ENCODE assay signal across 1 cellular context in genomic region chrX:31266172-31267076, GRCh38.
TF ChIP-seq lines count a peak whose summit lies in the region.

No MANE protein-coding gene starts in this region.

TF ChIP-seq in HepG2, 621 proteins besides CTCF, POLR2A, EP300 and RAD21 (continued from another document and continues in another):
- TF ChIP-seq, protein P1, sequence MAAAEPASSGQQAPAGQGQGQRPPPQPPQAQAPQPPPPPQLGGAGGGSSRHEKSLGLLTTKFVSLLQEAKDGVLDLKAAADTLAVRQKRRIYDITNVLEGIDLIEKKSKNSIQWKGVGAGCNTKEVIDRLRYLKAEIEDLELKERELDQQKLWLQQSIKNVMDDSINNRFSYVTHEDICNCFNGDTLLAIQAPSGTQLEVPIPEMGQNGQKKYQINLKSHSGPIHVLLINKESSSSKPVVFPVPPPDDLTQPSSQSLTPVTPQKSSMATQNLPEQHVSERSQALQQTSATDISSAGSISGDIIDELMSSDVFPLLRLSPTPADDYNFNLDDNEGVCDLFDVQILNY (CRISPR knock-in tag; conservative IDR thresholded peaks at IDR 0.05): no peak
- TF ChIP-seq GPN1 (CRISPR knock-in tag; IDR thresholded peaks at IDR 0.05; ENCODE audit: borderline replicate concordance): no peak
- TF ChIP-seq TFAP4 (IDR thresholded peaks at IDR 0.05; ENCODE audit: borderline replicate concordance, low read depth): peak; percentile 41; the same call in 1 of the 2 replicates
- no peak for TF ChIP-seq MLX (CRISPR knock-in tag; IDR thresholded peaks at IDR 0.05)
- TF ChIP-seq, protein P2, sequence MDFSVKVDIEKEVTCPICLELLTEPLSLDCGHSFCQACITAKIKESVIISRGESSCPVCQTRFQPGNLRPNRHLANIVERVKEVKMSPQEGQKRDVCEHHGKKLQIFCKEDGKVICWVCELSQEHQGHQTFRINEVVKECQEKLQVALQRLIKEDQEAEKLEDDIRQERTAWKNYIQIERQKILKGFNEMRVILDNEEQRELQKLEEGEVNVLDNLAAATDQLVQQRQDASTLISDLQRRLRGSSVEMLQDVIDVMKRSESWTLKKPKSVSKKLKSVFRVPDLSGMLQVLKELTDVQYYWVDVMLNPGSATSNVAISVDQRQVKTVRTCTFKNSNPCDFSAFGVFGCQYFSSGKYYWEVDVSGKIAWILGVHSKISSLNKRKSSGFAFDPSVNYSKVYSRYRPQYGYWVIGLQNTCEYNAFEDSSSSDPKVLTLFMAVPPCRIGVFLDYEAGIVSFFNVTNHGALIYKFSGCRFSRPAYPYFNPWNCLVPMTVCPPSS (IDR thresholded peaks at IDR 0.05): no peak
- no peak for TF ChIP-seq ZHX2 (IDR thresholded peaks at IDR 0.05; ENCODE audit: low read depth)
- no peak for TF ChIP-seq ZHX2 (CRISPR knock-in tag; IDR thresholded peaks at IDR 0.05; ENCODE audit: borderline replicate concordance)
- TF ChIP-seq TBX2 (CRISPR knock-in tag; IDR thresholded peaks at IDR 0.05; ENCODE audit: borderline replicate concordance): no peak
- 0 out of 2 replicates have a peak, but pooled peaks have one; percentile 8 for TF ChIP-seq SAP130 (CRISPR knock-in tag; IDR thresholded peaks at IDR 0.05; ENCODE audit: low read depth)
- no peak for TF ChIP-seq ZKSCAN5 (CRISPR knock-in tag; IDR thresholded peaks at IDR 0.05)
- no peak for TF ChIP-seq TOE1 (CRISPR knock-in tag; IDR thresholded peaks at IDR 0.05)
- TF ChIP-seq ZSCAN25 (CRISPR knock-in tag; IDR thresholded peaks at IDR 0.05): no peak
- TF ChIP-seq, protein P3, sequence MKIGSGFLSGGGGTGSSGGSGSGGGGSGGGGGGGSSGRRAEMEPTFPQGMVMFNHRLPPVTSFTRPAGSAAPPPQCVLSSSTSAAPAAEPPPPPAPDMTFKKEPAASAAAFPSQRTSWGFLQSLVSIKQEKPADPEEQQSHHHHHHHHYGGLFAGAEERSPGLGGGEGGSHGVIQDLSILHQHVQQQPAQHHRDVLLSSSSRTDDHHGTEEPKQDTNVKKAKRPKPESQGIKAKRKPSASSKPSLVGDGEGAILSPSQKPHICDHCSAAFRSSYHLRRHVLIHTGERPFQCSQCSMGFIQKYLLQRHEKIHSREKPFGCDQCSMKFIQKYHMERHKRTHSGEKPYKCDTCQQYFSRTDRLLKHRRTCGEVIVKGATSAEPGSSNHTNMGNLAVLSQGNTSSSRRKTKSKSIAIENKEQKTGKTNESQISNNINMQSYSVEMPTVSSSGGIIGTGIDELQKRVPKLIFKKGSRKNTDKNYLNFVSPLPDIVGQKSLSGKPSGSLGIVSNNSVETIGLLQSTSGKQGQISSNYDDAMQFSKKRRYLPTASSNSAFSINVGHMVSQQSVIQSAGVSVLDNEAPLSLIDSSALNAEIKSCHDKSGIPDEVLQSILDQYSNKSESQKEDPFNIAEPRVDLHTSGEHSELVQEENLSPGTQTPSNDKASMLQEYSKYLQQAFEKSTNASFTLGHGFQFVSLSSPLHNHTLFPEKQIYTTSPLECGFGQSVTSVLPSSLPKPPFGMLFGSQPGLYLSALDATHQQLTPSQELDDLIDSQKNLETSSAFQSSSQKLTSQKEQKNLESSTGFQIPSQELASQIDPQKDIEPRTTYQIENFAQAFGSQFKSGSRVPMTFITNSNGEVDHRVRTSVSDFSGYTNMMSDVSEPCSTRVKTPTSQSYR (CRISPR knock-in tag; IDR thresholded peaks at IDR 0.05; ENCODE audit: borderline replicate concordance): no peak
- no peak for TF ChIP-seq ZNF430 (CRISPR knock-in tag; IDR thresholded peaks at IDR 0.05)
- no peak for TF ChIP-seq TGIF2 (CRISPR knock-in tag; IDR thresholded peaks at IDR 0.05)
- TF ChIP-seq MIER2 (CRISPR knock-in tag; IDR thresholded peaks at IDR 0.05): no peak
- peak; percentile 41; the same call in 1 of the 2 replicates for TF ChIP-seq PHF8 (CRISPR knock-in tag; IDR thresholded peaks at IDR 0.05)
- TF ChIP-seq MTA1 (CRISPR knock-in tag; IDR thresholded peaks at IDR 0.05; ENCODE audit: borderline replicate concordance): no peak
- TF ChIP-seq GFI1 (CRISPR knock-in tag; IDR thresholded peaks at IDR 0.05; ENCODE audit: borderline replicate concordance): peak; percentile 22; the same call in 1 of the 2 replicates
- no peak for TF ChIP-seq HOXA5 (CRISPR knock-in tag; IDR thresholded peaks at IDR 0.05)
- TF ChIP-seq ZNF782 (CRISPR knock-in tag; IDR thresholded peaks at IDR 0.05; ENCODE audit: borderline replicate concordance): no peak
- TF ChIP-seq ZSCAN31 (CRISPR knock-in tag; IDR thresholded peaks at IDR 0.05; ENCODE audit: low read depth): no peak
- no peak for TF ChIP-seq ZNF841 (CRISPR knock-in tag; IDR thresholded peaks at IDR 0.05; ENCODE audit: borderline replicate concordance)
- TF ChIP-seq THAP11 (CRISPR knock-in tag; IDR thresholded peaks at IDR 0.05): no peak
- no peak for TF ChIP-seq ZNF253 (CRISPR knock-in tag; IDR thresholded peaks at IDR 0.05; ENCODE audit: borderline replicate concordance)
- no peak for TF ChIP-seq NCOA2 (CRISPR knock-in tag; IDR thresholded peaks at IDR 0.05)
- no peak for TF ChIP-seq ARNT2 (CRISPR knock-in tag; IDR thresholded peaks at IDR 0.05; ENCODE audit: low read depth)
- TF ChIP-seq, protein P4, sequence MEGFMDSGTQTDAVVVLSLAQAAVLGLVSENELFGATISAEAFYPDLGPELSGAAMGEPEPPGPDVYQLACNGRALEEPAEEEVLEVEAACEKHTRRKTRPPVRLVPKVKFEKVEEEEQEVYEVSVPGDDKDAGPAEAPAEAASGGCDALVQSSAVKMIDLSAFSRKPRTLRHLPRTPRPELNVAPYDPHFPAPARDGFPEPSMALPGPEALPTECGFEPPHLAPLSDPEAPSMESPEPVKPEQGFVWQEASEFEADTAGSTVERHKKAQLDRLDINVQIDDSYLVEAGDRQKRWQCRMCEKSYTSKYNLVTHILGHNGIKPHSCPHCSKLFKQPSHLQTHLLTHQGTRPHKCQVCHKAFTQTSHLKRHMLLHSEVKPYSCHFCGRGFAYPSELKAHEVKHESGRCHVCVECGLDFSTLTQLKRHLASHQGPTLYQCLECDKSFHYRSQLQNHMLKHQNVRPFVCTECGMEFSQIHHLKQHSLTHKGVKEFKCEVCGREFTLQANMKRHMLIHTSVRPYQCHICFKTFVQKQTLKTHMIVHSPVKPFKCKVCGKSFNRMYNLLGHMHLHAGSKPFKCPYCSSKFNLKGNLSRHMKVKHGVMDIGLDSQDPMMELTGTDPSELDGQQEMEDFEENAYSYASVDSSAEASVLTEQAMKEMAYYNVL (CRISPR knock-in tag; IDR thresholded peaks at IDR 0.05; ENCODE audit: borderline replicate concordance): no peak
- no peak for TF ChIP-seq ATF6 (CRISPR knock-in tag; conservative IDR thresholded peaks at IDR 0.05)
- TF ChIP-seq SIX1 (CRISPR knock-in tag; IDR thresholded peaks at IDR 0.05; ENCODE audit: borderline replicate concordance): no peak
- no peak for TF ChIP-seq CSRNP2 (CRISPR knock-in tag; conservative IDR thresholded peaks at IDR 0.05; ENCODE audit: low read depth)
- peak; percentile 43 for TF ChIP-seq HNRNPLL (IDR thresholded peaks at IDR 0.05; ENCODE audit: low read depth, low read length, poor library complexity, severe bottlenecking)
- TF ChIP-seq PTBP1 (IDR thresholded peaks at IDR 0.05; ENCODE audit: low read depth, low read length, poor library complexity, severe bottlenecking): no peak
- no peak for TF ChIP-seq NFE2 (CRISPR knock-in tag; IDR thresholded peaks at IDR 0.05)
- no peak for TF ChIP-seq ELF4 (CRISPR knock-in tag; IDR thresholded peaks at IDR 0.05; ENCODE audit: borderline replicate concordance)
- no peak for TF ChIP-seq MEF2D (CRISPR knock-in tag; IDR thresholded peaks at IDR 0.05)
- no peak for TF ChIP-seq ZNF10 (CRISPR knock-in tag; IDR thresholded peaks at IDR 0.05; ENCODE audit: borderline replicate concordance, low read depth)
- TF ChIP-seq NR2F1 (CRISPR knock-in tag; IDR thresholded peaks at IDR 0.05): 0 out of 4 replicates have a peak, but pooled peaks of 1 of the 2 experiments have one; percentile 26
- TF ChIP-seq POLR2G (IDR thresholded peaks at IDR 0.05; ENCODE audit: low read depth, low read length): 0 out of 2 replicates have a peak, but pooled peaks have one; percentile 46
- TF ChIP-seq NPAS2 (CRISPR knock-in tag; IDR thresholded peaks at IDR 0.05; ENCODE audit: borderline replicate concordance): no peak
- TF ChIP-seq ZNF790 (CRISPR knock-in tag; IDR thresholded peaks at IDR 0.05; ENCODE audit: borderline replicate concordance): no peak
- TF ChIP-seq PATZ1 (CRISPR knock-in tag; IDR thresholded peaks at IDR 0.05): 0 out of 2 replicates have a peak, but pooled peaks have one; percentile 16
